33 cellular contexts compared by ENCODE assay signal in the genomic region with DNA sequence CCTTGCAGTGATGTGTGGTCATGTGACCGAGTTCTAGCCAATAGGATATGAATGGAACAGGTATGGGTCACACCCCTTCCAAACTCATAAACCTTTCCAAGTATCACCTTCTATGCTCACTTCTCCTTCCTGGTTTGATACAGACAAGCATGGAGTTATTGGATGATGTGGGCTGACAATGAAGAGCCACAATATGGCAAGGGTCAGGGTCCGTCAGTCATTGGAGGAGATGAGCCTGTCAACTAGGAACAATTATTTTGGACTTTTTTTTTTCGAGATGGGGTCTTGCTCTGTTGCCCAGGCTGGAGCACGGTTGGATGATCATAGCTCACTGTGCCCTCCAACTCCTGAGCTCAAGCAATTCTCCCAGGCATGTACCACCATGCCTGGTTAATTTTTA.
"Had no signal": no experiment of that assay in that cellular context is flagged by ENCODE, and none has a peak within 500 bp of the region (broad histone marks: within the 10 kb centered on the region; RNA-seq: fewer than 3 reads in every experiment).

No MANE protein-coding gene starts in this region.

- H3K4me1 ChIP-seq: parathyroid adenoma, psoas muscle, spleen, suprapubic skin, testis, tibial artery, transverse colon, upper lobe of right lung, uterus had no signal

- H3K27me3 ChIP-seq: neutrophil, ovary, suprapubic skin, testis, transverse colon, upper lobe of right lung, uterus had no signal

- H3K4me3 ChIP-seq: ovary, psoas muscle, skin epidermis, smooth muscle cell, spleen, suprapubic skin, testis, tibial artery, transverse colon, upper lobe of right lung, uterus had no signal

- ATAC-seq: naive thymus-derived CD8-positive, alpha-beta T cell; natural killer cell treated with Interleukin-12 subunit alpha and Interleukin-12 subunit beta and Interleukin-15 and Interleukin-18, amount 100 ng/mL, for 72 hours; psoas muscle; right cardiac atrium; sciatic nerve; stimulated activated memory B cell treated with anti-CD40 and anti-IgM and Interleukin-4, amounts not matched to agents 10 μg/mL and 1 μg/mL and 100 μg/mL, for 72 hours; stimulated activated naive CD8-positive, alpha-beta T cell treated with anti-CD3 and anti-CD28 coated beads, Interleukin-15, amount 100 ng/mL, for 72 hours; stimulated activated naive CD8-positive, alpha-beta T cell treated with anti-CD3 and anti-CD28 coated beads, Interleukin-15, Interleukin-2, amounts not matched to agents 100 U/mL and 50 U/mL, for 24 hours; upper lobe of right lung had no signal

- H3K9me3 ChIP-seq: testis had no signal

- H3K36me3 Mint-ChIP-seq: stimulated activated memory B cell treated with anti-CD40 and anti-IgM and Interleukin-4, amounts not matched to agents 10 μg/mL and 1 μg/mL and 100 μg/mL, for 72 hours; type B pancreatic cell had no signal

- H3K27ac ChIP-seq: neutrophil, ovary, parathyroid adenoma, psoas muscle, skin epidermis, spleen, suprapubic skin, testis, tibial artery, transverse colon, upper lobe of right lung, uterus had no signal

- H3K9ac ChIP-seq: parathyroid adenoma had no signal

- H3K4me2 ChIP-seq: smooth muscle cell had no signal

- H3K4me3 Mint-ChIP-seq: naive thymus-derived CD8-positive, alpha-beta T cell; natural killer cell treated with Interleukin-12 subunit alpha and Interleukin-12 subunit beta and Interleukin-15 and Interleukin-18, amount 100 ng/mL, for 72 hours; nephron progenitor cell; neural crest cell; stimulated activated memory B cell treated with anti-CD40 and anti-IgM and Interleukin-4, amounts not matched to agents 10 μg/mL and 1 μg/mL and 100 μg/mL, for 72 hours; stimulated activated naive CD8-positive, alpha-beta T cell treated with anti-CD3 and anti-CD28 coated beads, Interleukin-15, amount 100 ng/mL, for 72 hours; type B pancreatic cell had no signal

- H3K27ac Mint-ChIP-seq: naive thymus-derived CD8-positive, alpha-beta T cell; natural killer cell treated with Interleukin-12 subunit alpha and Interleukin-12 subunit beta and Interleukin-15 and Interleukin-18, amount 100 ng/mL, for 72 hours; nephron progenitor cell; progenitor cell of endocrine pancreas; stimulated activated memory B cell treated with anti-CD40 and anti-IgM and Interleukin-4, amounts not matched to agents 10 μg/mL and 1 μg/mL and 100 μg/mL, for 72 hours; stimulated activated naive CD8-positive, alpha-beta T cell treated with anti-CD3 and anti-CD28 coated beads, Interleukin-15, amount 100 ng/mL, for 72 hours; type B pancreatic cell had no signal

- H3K79me2 ChIP-seq: parathyroid adenoma had no signal

- DNase-seq: naive thymus-derived CD8-positive, alpha-beta T cell; nephron progenitor cell; nucleus accumbens; ovary; posterior cingulate gyrus; psoas muscle; right cardiac atrium; spleen; stimulated activated CD4-positive, alpha-beta T cell treated with anti-CD3 and anti-CD28 coated beads, Interleukin-12 subunit alpha, Interleukin-12 subunit beta, amount 100 ng/mL, for 4 hours; stimulated activated CD4-positive, alpha-beta T cell treated with anti-CD3 and anti-CD28 coated beads, Interleukin-1b, Interleukin-23, amount 100 ng/mL, for 48 hours; stimulated activated CD4-positive, alpha-beta T cell treated with anti-CD3 and anti-CD28 coated beads, Interleukin-4, amount 100 ng/mL, for 1 hour; stimulated activated CD4-positive, alpha-beta T cell treated with anti-CD3 and anti-CD28 coated beads, Interleukin-4, amount 100 ng/mL, for 4 hours; stimulated activated CD8-positive, alpha-beta memory T cell treated with anti-CD3 and anti-CD28 coated beads, Interleukin-4, amount 100 ng/mL, for 48 hours; stimulated activated naive CD4-positive, alpha-beta T cell; stimulated activated naive CD8-positive, alpha-beta T cell treated with anti-CD3 and anti-CD28 coated beads, Interleukin-15, amount 100 ng/mL, for 72 hours; stimulated activated naive CD8-positive, alpha-beta T cell treated with anti-CD3 and anti-CD28 coated beads, Interleukin-15, Interleukin-2, amounts not matched to agents 100 U/mL and 50 U/mL, for 24 hours; substantia nigra; testis; tibial artery; transverse colon; upper lobe of right lung; uterus had no signal

- H3K27me3 Mint-ChIP-seq: progenitor cell of endocrine pancreas; stimulated activated memory B cell treated with anti-CD40 and anti-IgM and Interleukin-4, amounts not matched to agents 10 μg/mL and 1 μg/mL and 100 μg/mL, for 72 hours; type B pancreatic cell had no signal

- H3K4me1 Mint-ChIP-seq: naive thymus-derived CD8-positive, alpha-beta T cell; nephron progenitor cell; neural crest cell; stimulated activated memory B cell treated with anti-CD40 and anti-IgM and Interleukin-4, amounts not matched to agents 10 μg/mL and 1 μg/mL and 100 μg/mL, for 72 hours; stimulated activated naive CD8-positive, alpha-beta T cell treated with anti-CD3 and anti-CD28 coated beads, Interleukin-15, amount 100 ng/mL, for 72 hours had no signal

- H3K36me3 ChIP-seq: neutrophil, ovary, spleen, suprapubic skin, tibial artery, transverse colon, upper lobe of right lung, uterus had no signal

- H2AFZ ChIP-seq: parathyroid adenoma had no signal

- H3K9me3 Mint-ChIP-seq: type B pancreatic cell had no signal
